ENCODE assay signal across 8 cellular contexts in genomic region chr4:108649863-108650211, GRCh38. TPM values are rescaled to one million over a fixed set of nuclear protein-coding genes. Genes with fewer than 3 reads are reported as not detected.
DNase-seq lines count a peak whose midpoint lies in the region; ATAC-seq and TF ChIP-seq lines count a peak whose summit lies in the region.

No MANE protein-coding gene starts in this region.

- no peaks in the 10 kb centered on the region for H3K27me3 ChIP-seq in Karpas-422 (ENCODE audit: low read length)

- H3K9me3 ChIP-seq in Karpas-422 (ENCODE audit: low read length), result no peaks in the 10 kb centered on the region

- peak overlapping the region; percentile 47 for H2AFZ ChIP-seq in Karpas-422 (ENCODE audit: low read length)

- DNase-seq in Karpas-422 (no peak), endothelial cell (ENCODE audit: low spot score) (no peak), retinal pigment epithelial cell (ENCODE audit: low read depth) (no peak), nucleus accumbens (lab: John Stamatoyannopoulos, UW) (no peak), DMS153 treated with DMSO at 0.1 percent for 48 hours (lab: John Stamatoyannopoulos, UW; ENCODE audit: unreplicated experiment) (no peak), DMS79 (lab: John Stamatoyannopoulos, UW) (no peak)

- peak; percentile 25 for ATAC-seq in GM21723 (IDR thresholded peaks at IDR 0.05; ENCODE audit: unreplicated experiment)

- no peaks in the 10 kb centered on the region; the same call in 1 of the 2 replicates for H3K9me2 ChIP-seq in Karpas-422 (replicated peaks; ENCODE audit: insufficient read depth, low read length)

- peaks cover 16% of the 10 kb centered on the region for H3K4me1 ChIP-seq in Karpas-422 (ENCODE audit: low read length)

- no peak for TF ChIP-seq CTCF in endothelial cell (IDR thresholded peaks at IDR 0.05; ENCODE audit: unreplicated experiment)
- TF ChIP-seq CTCF in retinal pigment epithelial cell (conservative IDR thresholded peaks at IDR 0.05; ENCODE audit: low read depth, low read length), result no peak

- H3K36me3 ChIP-seq in Karpas-422 (ENCODE audit: insufficient read depth, low read length), result no peaks in the 10 kb centered on the region

- H4K20me1 ChIP-seq in Karpas-422 (ENCODE audit: insufficient read depth, low read depth, low read length), result 0 out of 2 replicates have a peak, but pooled peaks cover 3% of the 10 kb centered on the region

- no peaks in the 10 kb centered on the region for H3K9me3 Mint-ChIP-seq in endothelial cell (ENCODE audit: unreplicated experiment)

- peak overlapping the region; percentile 99 for H3K27ac Mint-ChIP-seq in endothelial cell (ENCODE audit: unreplicated experiment)

- no peaks in the 10 kb centered on the region for H3K36me3 Mint-ChIP-seq in endothelial cell (ENCODE audit: low read depth, unreplicated experiment)

- peaks cover 44% of the 10 kb centered on the region for H3K79me2 ChIP-seq in Karpas-422 (ENCODE audit: low read length)

- H3K27me3 Mint-ChIP-seq in endothelial cell (ENCODE audit: unreplicated experiment), result peaks cover 6% of the 10 kb centered on the region

- peaks cover 31% of the 10 kb centered on the region for H3K4me1 Mint-ChIP-seq in endothelial cell (ENCODE audit: unreplicated experiment)

- no peak overlapping the region for H3K27ac ChIP-seq in Karpas-422 (ENCODE audit: low read length)

- H3K4me3 ChIP-seq in GM08714 (ENCODE audit: low read length) (peak overlapping the region; percentile 66), Karpas-422 (ENCODE audit: low read length) (peak overlapping the region; percentile 62), retinal pigment epithelial cell (ENCODE audit: low read length) (peak overlapping the region; percentile 47)

- H3K9ac ChIP-seq in Karpas-422 (ENCODE audit: low read length), result peak overlapping the region; percentile 49

- H3K4me2 ChIP-seq in Karpas-422 (ENCODE audit: low read depth, low read length, poor library complexity, severe bottlenecking), result peak overlapping the region; percentile 81

- peak overlapping the region; percentile 86 for H3K4me3 Mint-ChIP-seq in endothelial cell (ENCODE audit: unreplicated experiment)

RNA-seq across cellular contexts. Expression of gene OSTC, which starts 0.6 kb away (rescaled TPM):
- total RNA-seq in Karpas-422 (2014; rRNA removed; shearing (Covaris generic); ENCODE audit: low replicate concordance), result 79.4 and 158 TPM in 2 replicates
- total RNA-seq in endothelial cell (ENCODE audit: unreplicated experiment), result 191 TPM

RNA-seq across cellular contexts. Expression of gene RPL34, which starts 29.5 kb away (rescaled TPM):
- 1,954 and 2,083 TPM in 2 replicates for total RNA-seq in Karpas-422 (2014; rRNA removed; shearing (Covaris generic); ENCODE audit: low replicate concordance)
- 1,233 TPM for total RNA-seq in endothelial cell (ENCODE audit: unreplicated experiment)
